Comparison of ENCODE assay signal across 20 cellular contexts in genomic region chrX:46117234-46117633, GRCh38.
DNase-seq lines count a peak whose midpoint lies in the region; ATAC-seq and TF ChIP-seq lines count a peak whose summit lies in the region.
"Had no signal": no experiment of that assay in that cellular context is flagged by ENCODE, and none has a peak within 500 bp of the region (broad histone marks: within the 10 kb centered on the region; RNA-seq: fewer than 3 reads in every experiment).

No MANE protein-coding gene starts in this region.

- H3K36me3 Mint-ChIP-seq in naive thymus-derived CD8-positive, alpha-beta T cell = no peaks in the 10 kb centered on the region
- H3K36me3 Mint-ChIP-seq: CD14-positive monocyte had no signal

- WGBS in esophagus muscularis mucosa = 64% methylated on average over 2 of the region's 2 CpGs

- H3K4me1 ChIP-seq in esophagus muscularis mucosa = no peaks in the 10 kb centered on the region
- H3K4me1 ChIP-seq: A549, HAP-1, Peyer's patch, SJSA1 had no signal

- intact Hi-C loops in Right ventricle myocardium superior (cut with DNase I) = no loop called here
- intact Hi-C loops in left cardiac atrium (cut with DNase I) = no loop called here
- intact Hi-C loops in esophagus muscularis mucosa (cut with DNase I) = no loop called here

- no peak overlapping the region for H3K27ac Mint-ChIP-seq in naive thymus-derived CD8-positive, alpha-beta T cell
- H3K27ac Mint-ChIP-seq: B cell, CD14-positive monocyte, GM23338 had no signal

- no peak for TF ChIP-seq EP300 in esophagus muscularis mucosa (IDR thresholded peaks at IDR 0.05)

- H3K4me3 Mint-ChIP-seq in naive thymus-derived CD8-positive, alpha-beta T cell = no peak overlapping the region
- H3K4me3 Mint-ChIP-seq: B cell, CD14-positive monocyte, GM23338 had no signal

- H3K27me3 Mint-ChIP-seq in naive thymus-derived CD8-positive, alpha-beta T cell = peaks cover 0 to 13% (median 0%) of the 10 kb centered on the region in 5 donors
- H3K27me3 Mint-ChIP-seq: B cell had no signal

- ATAC-seq in Right ventricle myocardium superior (ENCODE audit: poor library complexity) = no peak
- no peak for ATAC-seq in left cardiac atrium
- peak; percentile 84 for ATAC-seq in esophagus mucosa
- ATAC-seq in naive thymus-derived CD8-positive, alpha-beta T cell = no peak
- ATAC-seq: A549, GM23338 had no signal

- H3K9me3 Mint-ChIP-seq in naive thymus-derived CD8-positive, alpha-beta T cell = no peaks in the 10 kb centered on the region
- H3K9me3 Mint-ChIP-seq: GM23338 had no signal

- H3K4me1 Mint-ChIP-seq in naive thymus-derived CD8-positive, alpha-beta T cell = no peaks in the 10 kb centered on the region
- H3K4me1 Mint-ChIP-seq: B cell, CD14-positive monocyte had no signal

- peaks cover 0 to 9% (median 0%) of the 10 kb centered on the region in 4 donors for H3K9me3 ChIP-seq in esophagus muscularis mucosa
- H3K9me3 ChIP-seq: A549, HAP-1, Peyer's patch, SJSA1 had no signal

- TF ChIP-seq POLR2A in esophagus muscularis mucosa (IDR thresholded peaks at IDR 0.05; ENCODE audit: low read depth) = no peak

- DNase-seq in Right ventricle myocardium superior (peak; percentile 37), left cardiac atrium (no peak), NCI-H69 (lab: John Stamatoyannopoulos, UW) (peak; percentile 41), ureter (ENCODE audit: low spot score) (peak; percentile 46), esophagus muscularis mucosa (ENCODE audit: extremely low spot score) (no peak)
- no peak for DNase-seq in naive thymus-derived CD8-positive, alpha-beta T cell
- DNase-seq: GDM1, KG1, NCI-H1694 treated with DMSO at 0.1 percent for 48 hours, NCI-H2081 treated with DMSO at 0.1 percent for 48 hours, NCI-H510A treated with DMSO at 0.1 percent for 48 hours, NCI-H82, Peyer's patch had no signal

- POLR2A ChIA-PET in naive thymus-derived CD8-positive, alpha-beta T cell (lab: Charles Lee) = no interaction called here

- H3K4me3 ChIP-seq in esophagus muscularis mucosa = no peak overlapping the region
- H3K4me3 ChIP-seq: A549, GM23338, HAP-1, Peyer's patch, SJSA1 had no signal

- no peak for TF ChIP-seq CTCF in esophagus muscularis mucosa (IDR thresholded peaks at IDR 0.05)

- no peak overlapping the region for H3K27ac ChIP-seq in esophagus muscularis mucosa (replicated peaks in 1 of 4)
- H3K27ac ChIP-seq: A549, Peyer's patch, SJSA1 had no signal

- H3K36me3 ChIP-seq in esophagus muscularis mucosa = no peaks in the 10 kb centered on the region
- H3K36me3 ChIP-seq: HAP-1, Peyer's patch, SJSA1 had no signal

- no peaks in the 10 kb centered on the region for H3K27me3 ChIP-seq in esophagus muscularis mucosa
- H3K27me3 ChIP-seq: Peyer's patch, SJSA1 had no signal

Comparison
In these comparisons a context has a peak if more than half of its experiments do, and no peak if none do; other contexts are left out.
1. DNase-seq: peak in Right ventricle myocardium superior (single experiment), NCI-H69 (single experiment) and ureter (single experiment); none in left cardiac atrium (single experiment), naive thymus-derived CD8-positive, alpha-beta T cell (0 of 10) and esophagus muscularis mucosa (single experiment).